In the genomic region with DNA sequence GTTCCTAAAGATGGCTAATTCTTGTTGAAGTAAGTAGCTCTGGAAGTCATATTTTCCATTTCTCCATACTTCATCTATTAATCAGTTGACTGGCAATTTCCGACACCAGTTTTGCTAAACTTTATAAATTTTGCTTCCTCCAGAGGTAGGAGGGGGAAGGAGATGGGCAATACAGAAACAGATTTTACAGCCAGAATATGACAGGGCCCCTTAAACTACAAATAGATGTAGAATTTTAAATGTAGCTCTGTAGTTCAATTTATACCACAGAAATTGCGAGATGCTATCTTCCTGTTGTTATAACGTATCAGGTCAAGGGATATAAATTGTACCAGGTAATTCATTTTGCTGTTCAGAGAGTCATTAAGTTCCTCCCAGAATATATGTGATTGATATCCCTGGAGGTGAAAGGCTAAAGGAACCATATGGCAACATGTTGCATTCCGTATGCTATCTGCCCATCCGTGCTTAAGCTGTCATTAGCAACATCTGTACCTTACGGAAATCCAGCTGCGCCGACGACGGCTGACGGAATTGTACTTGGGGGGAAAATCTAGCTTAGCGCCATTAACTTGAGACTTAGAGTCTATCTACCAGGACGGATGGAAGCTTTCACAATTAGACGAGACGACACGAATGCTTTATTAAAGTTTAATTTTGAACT, we compare ENCODE assay signal across 1 cellular context.
TF ChIP-seq lines count a peak whose summit lies in the region.

No MANE protein-coding gene starts in this region.

TF ChIP-seq in K562, 482 proteins besides CTCF, POLR2A, EP300 and RAD21 (continued from another document):
- TF ChIP-seq, protein P1, sequence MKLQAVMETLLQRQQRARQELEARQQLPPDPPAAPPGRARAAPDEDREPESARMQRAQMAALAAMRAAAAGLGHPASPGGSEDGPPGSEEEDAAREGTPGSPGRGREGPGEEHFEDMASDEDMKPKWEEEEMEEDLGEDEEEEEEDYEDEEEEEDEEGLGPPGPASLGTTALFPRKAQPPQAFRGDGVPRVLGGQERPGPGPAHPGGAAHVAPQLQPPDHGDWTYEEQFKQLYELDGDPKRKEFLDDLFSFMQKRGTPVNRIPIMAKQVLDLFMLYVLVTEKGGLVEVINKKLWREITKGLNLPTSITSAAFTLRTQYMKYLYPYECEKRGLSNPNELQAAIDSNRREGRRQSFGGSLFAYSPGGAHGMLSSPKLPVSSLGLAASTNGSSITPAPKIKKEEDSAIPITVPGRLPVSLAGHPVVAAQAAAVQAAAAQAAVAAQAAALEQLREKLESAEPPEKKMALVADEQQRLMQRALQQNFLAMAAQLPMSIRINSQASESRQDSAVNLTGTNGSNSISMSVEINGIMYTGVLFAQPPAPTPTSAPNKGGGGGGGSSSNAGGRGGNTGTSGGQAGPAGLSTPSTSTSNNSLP (IDR thresholded peaks at IDR 0.05; ENCODE audit: borderline replicate concordance, low read depth, low read length): no peak; the same call in 1 of the 2 replicates
- TF ChIP-seq SP1 (CRISPR knock-in tag; IDR thresholded peaks at IDR 0.05): no peak
- no peak for TF ChIP-seq GABPB2 (CRISPR knock-in tag; conservative IDR thresholded peaks at IDR 0.05)
- TF ChIP-seq RBM22 (IDR thresholded peaks at IDR 0.05; ENCODE audit: low read depth, low read length, poor library complexity, severe bottlenecking): no peak
- TF ChIP-seq CHCHD3 (CRISPR knock-in tag; IDR thresholded peaks at IDR 0.05): no peak
- TF ChIP-seq, protein P2, sequence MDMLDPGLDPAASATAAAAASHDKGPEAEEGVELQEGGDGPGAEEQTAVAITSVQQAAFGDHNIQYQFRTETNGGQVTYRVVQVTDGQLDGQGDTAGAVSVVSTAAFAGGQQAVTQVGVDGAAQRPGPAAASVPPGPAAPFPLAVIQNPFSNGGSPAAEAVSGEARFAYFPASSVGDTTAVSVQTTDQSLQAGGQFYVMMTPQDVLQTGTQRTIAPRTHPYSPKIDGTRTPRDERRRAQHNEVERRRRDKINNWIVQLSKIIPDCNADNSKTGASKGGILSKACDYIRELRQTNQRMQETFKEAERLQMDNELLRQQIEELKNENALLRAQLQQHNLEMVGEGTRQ (CRISPR knock-in tag; IDR thresholded peaks at IDR 0.05): no peak
- no peak for TF ChIP-seq RB1 (IDR thresholded peaks at IDR 0.05; ENCODE audit: low read depth)
- TF ChIP-seq, protein P3, sequence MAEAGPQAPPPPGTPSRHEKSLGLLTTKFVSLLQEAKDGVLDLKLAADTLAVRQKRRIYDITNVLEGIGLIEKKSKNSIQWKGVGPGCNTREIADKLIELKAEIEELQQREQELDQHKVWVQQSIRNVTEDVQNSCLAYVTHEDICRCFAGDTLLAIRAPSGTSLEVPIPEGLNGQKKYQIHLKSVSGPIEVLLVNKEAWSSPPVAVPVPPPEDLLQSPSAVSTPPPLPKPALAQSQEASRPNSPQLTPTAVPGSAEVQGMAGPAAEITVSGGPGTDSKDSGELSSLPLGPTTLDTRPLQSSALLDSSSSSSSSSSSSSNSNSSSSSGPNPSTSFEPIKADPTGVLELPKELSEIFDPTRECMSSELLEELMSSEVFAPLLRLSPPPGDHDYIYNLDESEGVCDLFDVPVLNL (CRISPR knock-in tag; IDR thresholded peaks at IDR 0.05; ENCODE audit: low read depth): no peak
- no peak for TF ChIP-seq ZNF212 (CRISPR knock-in tag; IDR thresholded peaks at IDR 0.05)
- no peak for TF ChIP-seq ZNF668 (CRISPR knock-in tag; IDR thresholded peaks at IDR 0.05)
- TF ChIP-seq MAFG (tag; conservative IDR thresholded peaks at IDR 0.05): no peak
- TF ChIP-seq HSF4 (CRISPR knock-in tag; IDR thresholded peaks at IDR 0.05; ENCODE audit: borderline replicate concordance): no peak
- TF ChIP-seq TCF7 (IDR thresholded peaks at IDR 0.05; ENCODE audit: borderline replicate concordance): no peak
- no peak for TF ChIP-seq ZKSCAN8 (CRISPR knock-in tag; IDR thresholded peaks at IDR 0.05)
- no peak for TF ChIP-seq RBFOX2 (IDR thresholded peaks at IDR 0.05; ENCODE audit: low read depth, low read length)
- TF ChIP-seq TOE1 (IDR thresholded peaks at IDR 0.05; ENCODE audit: borderline replicate concordance): no peak
- TF ChIP-seq TOE1 (CRISPR knock-in tag; IDR thresholded peaks at IDR 0.05; ENCODE audit: borderline replicate concordance, low read depth): no peak
- TF ChIP-seq ZNF57 (CRISPR knock-in tag; IDR thresholded peaks at IDR 0.05): no peak
- no peak for TF ChIP-seq ILK (tag; IDR thresholded peaks at IDR 0.05; ENCODE audit: borderline replicate concordance, low read depth)
- no peak for TF ChIP-seq YBX1 (IDR thresholded peaks at IDR 0.05)
- no peak for TF ChIP-seq BRCA1 (IDR thresholded peaks at IDR 0.05)
- TF ChIP-seq BRCA1 (CRISPR knock-in tag; IDR thresholded peaks at IDR 0.05): no peak
- TF ChIP-seq, protein P4, sequence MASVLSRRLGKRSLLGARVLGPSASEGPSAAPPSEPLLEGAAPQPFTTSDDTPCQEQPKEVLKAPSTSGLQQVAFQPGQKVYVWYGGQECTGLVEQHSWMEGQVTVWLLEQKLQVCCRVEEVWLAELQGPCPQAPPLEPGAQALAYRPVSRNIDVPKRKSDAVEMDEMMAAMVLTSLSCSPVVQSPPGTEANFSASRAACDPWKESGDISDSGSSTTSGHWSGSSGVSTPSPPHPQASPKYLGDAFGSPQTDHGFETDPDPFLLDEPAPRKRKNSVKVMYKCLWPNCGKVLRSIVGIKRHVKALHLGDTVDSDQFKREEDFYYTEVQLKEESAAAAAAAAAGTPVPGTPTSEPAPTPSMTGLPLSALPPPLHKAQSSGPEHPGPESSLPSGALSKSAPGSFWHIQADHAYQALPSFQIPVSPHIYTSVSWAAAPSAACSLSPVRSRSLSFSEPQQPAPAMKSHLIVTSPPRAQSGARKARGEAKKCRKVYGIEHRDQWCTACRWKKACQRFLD (CRISPR knock-in tag; IDR thresholded peaks at IDR 0.05): peak; percentile 1; the same call in 1 of the 2 replicates
- TF ChIP-seq RFX1 (IDR thresholded peaks at IDR 0.05): no peak
- TF ChIP-seq, protein P5, sequence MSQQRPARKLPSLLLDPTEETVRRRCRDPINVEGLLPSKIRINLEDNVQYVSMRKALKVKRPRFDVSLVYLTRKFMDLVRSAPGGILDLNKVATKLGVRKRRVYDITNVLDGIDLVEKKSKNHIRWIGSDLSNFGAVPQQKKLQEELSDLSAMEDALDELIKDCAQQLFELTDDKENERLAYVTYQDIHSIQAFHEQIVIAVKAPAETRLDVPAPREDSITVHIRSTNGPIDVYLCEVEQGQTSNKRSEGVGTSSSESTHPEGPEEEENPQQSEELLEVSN (IDR thresholded peaks at IDR 0.05; ENCODE audit: borderline replicate concordance in 1 of 2, extremely low read depth in 1 of 2, insufficient read depth in 1 of 2, insufficient read length in 1 of 2, low read depth in 1 of 2, low read length in 1 of 2, poor library complexity in 1 of 2, severe bottlenecking in 1 of 2): peak in 1 of 2 experiments; percentile 93
- no peak for TF ChIP-seq THRAP3 (IDR thresholded peaks at IDR 0.05; ENCODE audit: borderline replicate concordance)
- no peak for TF ChIP-seq MCM3 (IDR thresholded peaks at IDR 0.05)
- no peak for TF ChIP-seq CBX2 (IDR thresholded peaks at IDR 0.05; ENCODE audit: insufficient read depth, low read length, poor library complexity, severe bottlenecking)
- TF ChIP-seq, protein P6, sequence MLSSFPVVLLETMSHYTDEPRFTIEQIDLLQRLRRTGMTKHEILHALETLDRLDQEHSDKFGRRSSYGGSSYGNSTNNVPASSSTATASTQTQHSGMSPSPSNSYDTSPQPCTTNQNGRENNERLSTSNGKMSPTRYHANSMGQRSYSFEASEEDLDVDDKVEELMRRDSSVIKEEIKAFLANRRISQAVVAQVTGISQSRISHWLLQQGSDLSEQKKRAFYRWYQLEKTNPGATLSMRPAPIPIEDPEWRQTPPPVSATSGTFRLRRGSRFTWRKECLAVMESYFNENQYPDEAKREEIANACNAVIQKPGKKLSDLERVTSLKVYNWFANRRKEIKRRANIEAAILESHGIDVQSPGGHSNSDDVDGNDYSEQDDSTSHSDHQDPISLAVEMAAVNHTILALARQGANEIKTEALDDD (IDR thresholded peaks at IDR 0.05): no peak
